Comparison of ENCODE assay signal across 20 cellular contexts in genomic region chr17:18326039-18326438, GRCh38. TPM values are rescaled to one million over a fixed set of nuclear protein-coding genes. Genes with fewer than 3 reads are reported as not detected.
DNase-seq lines count a peak whose midpoint lies in the region; ATAC-seq and TF ChIP-seq lines count a peak whose summit lies in the region.
"Had no signal": no experiment of that assay in that cellular context is flagged by ENCODE, and none has a peak within 500 bp of the region (broad histone marks: within the 10 kb centered on the region; RNA-seq: fewer than 3 reads in every experiment).

No MANE protein-coding gene starts in this region.

- TF ChIP-seq CTCF in CD14-positive monocyte (IDR thresholded peaks at IDR 0.05) (no peak), WTC11 (IDR thresholded peaks at IDR 0.05) (no peak), osteoblast (IDR thresholded peaks at IDR 0.05; ENCODE audit: extremely low read depth, low read depth, low read length) (no peak)

- no peak overlapping the region for H3K4me3 Mint-ChIP-seq in activated CD4-positive, alpha-beta memory T cell treated with anti-CD3 and anti-CD28 coated beads for 36 hours
- H3K4me3 Mint-ChIP-seq in activated CD4-positive, alpha-beta memory T cell treated with anti-CD3 and anti-CD28 coated beads, Interleukin-2, amount 10 ng/mL, durations not matched to agents 7 days and 5 days: no peak overlapping the region
- H3K4me3 Mint-ChIP-seq in CD14-positive monocyte: no peak overlapping the region
- no peak overlapping the region for H3K4me3 Mint-ChIP-seq in WTC11
- H3K4me3 Mint-ChIP-seq: CD8-positive, alpha-beta T cell had no signal

- DNase-seq in activated CD4-positive, alpha-beta memory T cell treated with anti-CD3 and anti-CD28 coated beads for 36 hours: no peak
- DNase-seq in activated CD4-positive, alpha-beta memory T cell treated with anti-CD3 and anti-CD28 coated beads, Interleukin-2, amount 10 ng/mL, durations not matched to agents 7 days and 5 days: no peak
- DNase-seq in CD14-positive monocyte (ENCODE audit: low spot score) (no peak), WTC11 (ENCODE audit: low spot score) (no peak), osteoblast (ENCODE audit: insufficient read length, low spot score, missing footprints) (peak; percentile 38), substantia nigra (lab: John Stamatoyannopoulos, UW) (no peak), NCI-H1092 treated with DMSO at 0.1 percent for 48 hours (lab: John Stamatoyannopoulos, UW) (no peak)
- DNase-seq in activated CD4-positive, CD25-positive, alpha-beta regulatory T cell (lab: John Stamatoyannopoulos, UW): no peak
- DNase-seq: 8988T; BE2C; CD8-positive, alpha-beta T cell; DMS79; NCI-H1436; NCI-H2029; NCI-H2171; NCI-H748 treated with DMSO at 0.1 percent for 48 hours had no signal

- H3K9me3 Mint-ChIP-seq in activated CD4-positive, alpha-beta memory T cell treated with anti-CD3 and anti-CD28 coated beads for 36 hours: no peaks in the 10 kb centered on the region
- no peaks in the 10 kb centered on the region for H3K9me3 Mint-ChIP-seq in activated CD4-positive, alpha-beta memory T cell treated with anti-CD3 and anti-CD28 coated beads, Interleukin-2, amount 10 ng/mL, durations not matched to agents 7 days and 5 days
- H3K9me3 Mint-ChIP-seq in CD14-positive monocyte (no peaks in the 10 kb centered on the region), WTC11 (no peaks in the 10 kb centered on the region)
- H3K9me3 Mint-ChIP-seq: CD8-positive, alpha-beta T cell had no signal

- peaks cover 17% of the 10 kb centered on the region for H3K4me1 Mint-ChIP-seq in activated CD4-positive, alpha-beta memory T cell treated with anti-CD3 and anti-CD28 coated beads for 36 hours (ENCODE audit: low read depth)
- H3K4me1 Mint-ChIP-seq in activated CD4-positive, alpha-beta memory T cell treated with anti-CD3 and anti-CD28 coated beads, Interleukin-2, amount 10 ng/mL, durations not matched to agents 7 days and 5 days: peaks cover 18% of the 10 kb centered on the region
- H3K4me1 Mint-ChIP-seq in CD14-positive monocyte (peaks cover 26% of the 10 kb centered on the region), WTC11 (no peaks in the 10 kb centered on the region)

- H3K36me3 ChIP-seq in osteoblast (ENCODE audit: insufficient read depth, low read length): peaks cover 35% of the 10 kb centered on the region

- H2AFZ ChIP-seq in osteoblast (ENCODE audit: low read length): no peak overlapping the region
- H2AFZ ChIP-seq: GM23248 had no signal

- H3K27me3 Mint-ChIP-seq in activated CD4-positive, alpha-beta memory T cell treated with anti-CD3 and anti-CD28 coated beads for 36 hours: no peaks in the 10 kb centered on the region
- H3K27me3 Mint-ChIP-seq in activated CD4-positive, alpha-beta memory T cell treated with anti-CD3 and anti-CD28 coated beads, Interleukin-2, amount 10 ng/mL, durations not matched to agents 7 days and 5 days: no peaks in the 10 kb centered on the region
- H3K27me3 Mint-ChIP-seq in CD14-positive monocyte (ENCODE audit: low read depth in 3 of 3): no peaks in the 10 kb centered on the region
- H3K27me3 Mint-ChIP-seq in WTC11 (ENCODE audit: low read depth): no peaks in the 10 kb centered on the region

- H4K20me1 ChIP-seq in osteoblast (ENCODE audit: insufficient read depth, low read length): peaks cover 21% of the 10 kb centered on the region

- peaks cover 20% of the 10 kb centered on the region for H3K36me3 Mint-ChIP-seq in activated CD4-positive, alpha-beta memory T cell treated with anti-CD3 and anti-CD28 coated beads for 36 hours
- H3K36me3 Mint-ChIP-seq in activated CD4-positive, alpha-beta memory T cell treated with anti-CD3 and anti-CD28 coated beads, Interleukin-2, amount 10 ng/mL, durations not matched to agents 7 days and 5 days (ENCODE audit: low read depth): peaks cover 49% of the 10 kb centered on the region
- peaks cover 77 to 94% of the 10 kb centered on the region in 2 donors for H3K36me3 Mint-ChIP-seq in CD14-positive monocyte
- peaks cover 44% of the 10 kb centered on the region for H3K36me3 Mint-ChIP-seq in WTC11

- intact Hi-C loops in activated CD4-positive, alpha-beta memory T cell treated with anti-CD3 and anti-CD28 coated beads for 36 hours (cut with micrococcal nuclease): no loop called here
- intact Hi-C loops in CD14-positive monocyte (cut with micrococcal nuclease): no loop called here

- H3K27me3 ChIP-seq in osteoblast (ENCODE audit: insufficient read depth, low read length): no peaks in the 10 kb centered on the region
- H3K27me3 ChIP-seq: BE2C had no signal

- CTCF ChIA-PET in activated CD4-positive, alpha-beta memory T cell treated with anti-CD3 and anti-CD28 coated beads for 36 hours (lab: Charles Lee): no interaction called here
- CTCF ChIA-PET in activated CD4-positive, alpha-beta memory T cell treated with anti-CD3 and anti-CD28 coated beads, Interleukin-2, amount 10 ng/mL, durations not matched to agents 7 days and 5 days (lab: Charles Lee): no interaction called here
- CTCF ChIA-PET in WTC11 (lab: Charles Lee): no interaction called here

- H3K27ac Mint-ChIP-seq in activated CD4-positive, alpha-beta memory T cell treated with anti-CD3 and anti-CD28 coated beads for 36 hours: peak overlapping the region; percentile 74
- H3K27ac Mint-ChIP-seq in activated CD4-positive, alpha-beta memory T cell treated with anti-CD3 and anti-CD28 coated beads, Interleukin-2, amount 10 ng/mL, durations not matched to agents 7 days and 5 days: no peak overlapping the region
- peak overlapping the region in 4 of 7 donors; percentile 14 to 77 (median 64) for H3K27ac Mint-ChIP-seq in CD14-positive monocyte
- peak overlapping the region; percentile 43; the same call in 1 of the 2 replicates for H3K27ac Mint-ChIP-seq in WTC11
- H3K27ac Mint-ChIP-seq: CD8-positive, alpha-beta T cell had no signal

- no peak for ATAC-seq in WTC11
- ATAC-seq: CD8-positive, alpha-beta T cell; HCT116 had no signal

- POLR2A ChIA-PET in activated CD4-positive, alpha-beta memory T cell treated with anti-CD3 and anti-CD28 coated beads for 36 hours (lab: Charles Lee): no interaction called here
- POLR2A ChIA-PET in activated CD4-positive, alpha-beta memory T cell treated with anti-CD3 and anti-CD28 coated beads, Interleukin-2, amount 10 ng/mL, durations not matched to agents 7 days and 5 days (lab: Charles Lee): interaction anchor here (1.4 kb wide), 1 partner anchor 11 kb away, joined by 3 read pairs; the partner anchor contains the start of genes SMCR8 and TOP3A
- POLR2A ChIA-PET in WTC11 (lab: Charles Lee): no interaction called here

- no peak overlapping the region for H3K4me3 ChIP-seq in osteoblast (ENCODE audit: insufficient read depth, low read length)
- H3K4me3 ChIP-seq: GM23248 had no signal

- H3K4me1 ChIP-seq in osteoblast (ENCODE audit: insufficient read depth, low read length): peaks cover 2% of the 10 kb centered on the region
- H3K4me1 ChIP-seq: BE2C had no signal

- H3K27ac ChIP-seq in osteoblast (ENCODE audit: low read depth, low read length) (no peak overlapping the region), substantia nigra (ENCODE audit: low read depth, low read length, poor library complexity, severe bottlenecking) (no peak overlapping the region)
- H3K27ac ChIP-seq: GM23248 had no signal

- no peaks in the 10 kb centered on the region for H3K9me3 ChIP-seq in osteoblast (ENCODE audit: low read depth, low read length)
- H3K9me3 ChIP-seq: BE2C had no signal

- peaks cover 49% of the 10 kb centered on the region for H3K79me2 ChIP-seq in osteoblast (ENCODE audit: insufficient read depth, low read length)

- no peak overlapping the region for H3K4me2 ChIP-seq in osteoblast (ENCODE audit: insufficient read depth, low read length)

RNA-seq across cellular contexts. Expression of gene SMCR8, which starts 10.9 kb away (rescaled TPM):
- total RNA-seq in activated CD4-positive, alpha-beta memory T cell treated with anti-CD3 and anti-CD28 coated beads for 36 hours: 10 to 100 TPM; 11.1 to 11.3 TPM
- total RNA-seq in activated CD4-positive, alpha-beta memory T cell treated with anti-CD3 and anti-CD28 coated beads, Interleukin-2, amount 10 ng/mL, durations not matched to agents 7 days and 5 days: 10 to 100 TPM; 27.0 to 27.9 TPM
- polyA plus RNA-seq in CD14-positive monocyte: 1 to 10 TPM; 2.4 to 5.3 TPM
- total RNA-seq in WTC11 (2021): 17.8 to 19.1 TPM (median 18.0 TPM) in 3 replicates
- 22.1 TPM in 2 replicates for total RNA-seq in osteoblast

RNA-seq across cellular contexts. Expression of gene TOP3A, which starts 11.2 kb away (rescaled TPM):
- total RNA-seq in activated CD4-positive, alpha-beta memory T cell treated with anti-CD3 and anti-CD28 coated beads for 36 hours: 10 to 100 TPM; 52.4 to 53.0 TPM
- 10 to 100 TPM; 51.4 to 54.9 TPM for total RNA-seq in activated CD4-positive, alpha-beta memory T cell treated with anti-CD3 and anti-CD28 coated beads, Interleukin-2, amount 10 ng/mL, durations not matched to agents 7 days and 5 days
- polyA plus RNA-seq in CD14-positive monocyte: 10 to 100 TPM; 15.2 to 22.3 TPM
- total RNA-seq in WTC11 (2021) (54.9 to 56.1 TPM (median 56.0 TPM) in 3 replicates), osteoblast (36.2 and 39.5 TPM in 2 replicates)

RNA-seq across cellular contexts. Expression of gene SHMT1, which starts 37.3 kb away (rescaled TPM):
- total RNA-seq in activated CD4-positive, alpha-beta memory T cell treated with anti-CD3 and anti-CD28 coated beads for 36 hours: 10 to 100 TPM; 49.2 to 49.9 TPM
- total RNA-seq in activated CD4-positive, alpha-beta memory T cell treated with anti-CD3 and anti-CD28 coated beads, Interleukin-2, amount 10 ng/mL, durations not matched to agents 7 days and 5 days: 10 to 100 TPM; 38.1 to 41.1 TPM
- polyA plus RNA-seq in CD14-positive monocyte: 10 to 100 TPM; 16.6 to 17.9 TPM
- total RNA-seq in WTC11 (2021): 40.1 to 49.2 TPM (median 42.5 TPM) in 3 replicates
- total RNA-seq in osteoblast: 19.5 and 26.5 TPM in 2 replicates

RNA-seq across cellular contexts. Expression of gene EVPLL, which starts 51.5 kb away (rescaled TPM):
- total RNA-seq in activated CD4-positive, alpha-beta memory T cell treated with anti-CD3 and anti-CD28 coated beads for 36 hours: not detected
- total RNA-seq in activated CD4-positive, alpha-beta memory T cell treated with anti-CD3 and anti-CD28 coated beads, Interleukin-2, amount 10 ng/mL, durations not matched to agents 7 days and 5 days: not detected
- polyA plus RNA-seq in CD14-positive monocyte: not detected
- not detected in 3 replicates for total RNA-seq in WTC11 (2021)
- total RNA-seq in osteoblast: not detected in 2 replicates
- total RNA-seq: CD8-positive, alpha-beta T cell; GM23248; NCI-H460; SK-MEL-5 had no signal
- polyA plus RNA-seq: GM23248 had no signal
